In genomic region chr19:49487277-49488045, GRCh38 we compare ENCODE assay signal across 8 cellular contexts. TPM values are rescaled to one million over a fixed set of nuclear protein-coding genes. Genes with fewer than 3 reads are reported as not detected.
DNase-seq lines count a peak whose midpoint lies in the region; ATAC-seq and TF ChIP-seq lines count a peak whose summit lies in the region.

Gene RPL13A (plus strand): TSS chr19:49487608. CDS start chr19:49487630, 22 bp downstream.

- H3K4me1 Mint-ChIP-seq in activated naive CD8-positive, alpha-beta T cell treated with anti-CD3 and anti-CD28 coated beads, Interleukin-2, amount 10 ng/mL, durations not matched to agents 7 days and 5 days, result peaks cover 30% of the 10 kb centered on the region
- peaks cover 21% of the 10 kb centered on the region for H3K4me1 Mint-ChIP-seq in osteocyte (ENCODE audit: unreplicated experiment)

- POLR2A ChIA-PET in activated naive CD8-positive, alpha-beta T cell treated with anti-CD3 and anti-CD28 coated beads, Interleukin-2, amount 10 ng/mL, durations not matched to agents 7 days and 5 days (lab: Charles Lee), result interaction anchor here (0.9 to 3.0 kb wide), 8 partner anchors 10 to 189 kb away, joined by 3 to 60 read pairs (median 5); partner anchors contain the start of genes ALDH16A1, FLT3LG and NOSIP

- DNase-seq in NCI-H128 (lab: John Stamatoyannopoulos, UW; ENCODE audit: unreplicated experiment), result peak; percentile 99
- peak; percentile 100 for DNase-seq in activated naive CD8-positive, alpha-beta T cell treated with anti-CD3 and anti-CD28 coated beads, Interleukin-2, amount 10 ng/mL, durations not matched to agents 7 days and 5 days
- DNase-seq in head of caudate nucleus, result peak; percentile 96 to 100 (median 99)
- peak; percentile 100 for DNase-seq in osteocyte (ENCODE audit: extremely low spot score, unreplicated experiment)

- peaks cover 35% of the 10 kb centered on the region for H3K36me3 ChIP-seq in SU-DHL-6 (ENCODE audit: low read length)
- H3K36me3 ChIP-seq in thymus (ENCODE audit: control insufficient read depth, insufficient read depth), result peaks cover 47% of the 10 kb centered on the region

- peak within 1 kb of the TSS; percentile 84 for H3K4me2 ChIP-seq in SU-DHL-6 (ENCODE audit: low read depth, low read length, poor library complexity, severe bottlenecking)

- H3K27ac Mint-ChIP-seq in activated naive CD8-positive, alpha-beta T cell treated with anti-CD3 and anti-CD28 coated beads, Interleukin-2, amount 10 ng/mL, durations not matched to agents 7 days and 5 days, result peak within 1 kb of the TSS; percentile 92
- peak within 1 kb of the TSS; percentile 88 for H3K27ac Mint-ChIP-seq in osteocyte (ENCODE audit: unreplicated experiment)

- H3K27me3 ChIP-seq in SU-DHL-6 (ENCODE audit: low read length) (no peaks in the 10 kb centered on the region), thymus (ENCODE audit: control insufficient read depth, insufficient read depth) (no peaks in the 10 kb centered on the region)

- H3K4me3 ChIP-seq in SU-DHL-6 (ENCODE audit: insufficient read depth, low read length, poor library complexity, severe bottlenecking), result peak within 1 kb of the TSS; percentile 98
- peak within 1 kb of the TSS; percentile 80 for H3K4me3 ChIP-seq in thymus (ENCODE audit: low read length)

- peak; percentile 95 for ATAC-seq in HG02678 (IDR thresholded peaks at IDR 0.05; ENCODE audit: unreplicated experiment)
- ATAC-seq in activated naive CD8-positive, alpha-beta T cell treated with anti-CD3 and anti-CD28 coated beads, Interleukin-2, amount 10 ng/mL, durations not matched to agents 7 days and 5 days (ENCODE audit: low read depth), result peak; percentile 90

- H2AFZ ChIP-seq in SU-DHL-6 (ENCODE audit: low read depth, low read length, severe bottlenecking), result peak within 1 kb of the TSS; percentile 87

- H3K9me3 ChIP-seq in SU-DHL-6 (ENCODE audit: insufficient read depth, low read length) (no peaks in the 10 kb centered on the region), thymus (ENCODE audit: control insufficient read depth) (no peaks in the 10 kb centered on the region)

- H4K20me1 ChIP-seq in SU-DHL-6 (ENCODE audit: low read depth, low read length), result no peaks in the 10 kb centered on the region; the same call in 1 of the 2 replicates

- H3K36me3 Mint-ChIP-seq in activated naive CD8-positive, alpha-beta T cell treated with anti-CD3 and anti-CD28 coated beads, Interleukin-2, amount 10 ng/mL, durations not matched to agents 7 days and 5 days, result peaks cover 53% of the 10 kb centered on the region
- peaks cover 36% of the 10 kb centered on the region for H3K36me3 Mint-ChIP-seq in osteocyte (ENCODE audit: unreplicated experiment)

- H3F3A ChIP-seq in SU-DHL-6 (ENCODE audit: insufficient read depth), result peaks cover 50% of the 10 kb centered on the region

- peaks cover 33% of the 10 kb centered on the region for H3K79me2 ChIP-seq in SU-DHL-6 (ENCODE audit: insufficient read depth, low read length)

- TF ChIP-seq POLR2A in GM10847 (IDR thresholded peaks at IDR 0.05; ENCODE audit: extremely low read depth, insufficient read length), result peak; percentile 99

- intact Hi-C loops in head of caudate nucleus (cut with DNase I), result no loop called here

- peak within 1 kb of the TSS; percentile 92 for H3K4me3 Mint-ChIP-seq in activated naive CD8-positive, alpha-beta T cell treated with anti-CD3 and anti-CD28 coated beads, Interleukin-2, amount 10 ng/mL, durations not matched to agents 7 days and 5 days
- H3K4me3 Mint-ChIP-seq in osteocyte (ENCODE audit: unreplicated experiment), result peak within 1 kb of the TSS; percentile 91

- H3K27me3 Mint-ChIP-seq in activated naive CD8-positive, alpha-beta T cell treated with anti-CD3 and anti-CD28 coated beads, Interleukin-2, amount 10 ng/mL, durations not matched to agents 7 days and 5 days, result no peaks in the 10 kb centered on the region
- H3K27me3 Mint-ChIP-seq in osteocyte (ENCODE audit: unreplicated experiment), result no peaks in the 10 kb centered on the region

- H3K9ac ChIP-seq in SU-DHL-6 (ENCODE audit: low read length), result peak within 1 kb of the TSS; percentile 100

- peaks cover 14% of the 10 kb centered on the region for H3K4me1 ChIP-seq in thymus (ENCODE audit: control insufficient read depth, insufficient read depth, low read length)

- H3K27ac ChIP-seq in SU-DHL-6 (ENCODE audit: low read depth, low read length), result peak within 1 kb of the TSS; percentile 91
- H3K27ac ChIP-seq in thymus (ENCODE audit: low read depth), result peak within 1 kb of the TSS; percentile 91

- no peak for TF ChIP-seq CTCF in SU-DHL-6 (IDR thresholded peaks at IDR 0.05; ENCODE audit: insufficient read depth, low read length, poor library complexity, severe bottlenecking)
- no peak for TF ChIP-seq CTCF in osteocyte (IDR thresholded peaks at IDR 0.05)

- no peaks in the 10 kb centered on the region for H3K9me2 ChIP-seq in SU-DHL-6 (replicated peaks; ENCODE audit: insufficient read depth, low read length)

- under 1% methylated on average over 57 of the region's 57 CpGs for WGBS in thymus

- H3K9me3 Mint-ChIP-seq in activated naive CD8-positive, alpha-beta T cell treated with anti-CD3 and anti-CD28 coated beads, Interleukin-2, amount 10 ng/mL, durations not matched to agents 7 days and 5 days, result no peaks in the 10 kb centered on the region
- H3K9me3 Mint-ChIP-seq in osteocyte (ENCODE audit: unreplicated experiment), result no peaks in the 10 kb centered on the region

RNA-seq across cellular contexts. Expression of gene RPL13A, which starts in this region (rescaled TPM):
- 1,000 to 10,000 TPM; 2,936 to 3,173 TPM for total RNA-seq in activated naive CD8-positive, alpha-beta T cell treated with anti-CD3 and anti-CD28 coated beads, Interleukin-2, amount 10 ng/mL, durations not matched to agents 7 days and 5 days
- 2,592 and 2,617 TPM in 2 replicates for total RNA-seq in osteocyte
- polyA plus RNA-seq in thymus, result 4,231 TPM

Comparison
In these comparisons a context has a peak if more than half of its experiments do, and no peak if none do; other contexts are left out.
1. Peak in every context shown above with its lines: DNase-seq, ATAC-seq, H3K4me3 ChIP-seq and H3K27ac ChIP-seq.